In genomic region chr7:130440527-130441365, GRCh38 we compare ENCODE assay signal across 8 cellular contexts. TPM values are rescaled to one million over a fixed set of nuclear protein-coding genes. Genes with fewer than 3 reads are reported as not detected.
DNase-seq lines count a peak whose midpoint lies in the region; ATAC-seq, FAIRE-seq and TF ChIP-seq lines count a peak whose summit lies in the region.

TSS of gene CEP41 (minus strand) at chr7:130441016. CDS start at chr7:130440966, 50 bp downstream.

- H3K4me1 ChIP-seq in cardiac muscle cell (ENCODE audit: low read depth) = peaks cover 19% of the 10 kb centered on the region
- H3K4me1 ChIP-seq in parathyroid adenoma = peaks cover 10% of the 10 kb centered on the region
- H3K4me1 ChIP-seq in tibial nerve = peaks cover 0 to 25% (median 4%) of the 10 kb centered on the region in 4 donors

- ATAC-seq in HG02840 (IDR thresholded peaks at IDR 0.05; ENCODE audit: low FRiP score, unreplicated experiment) = peak; percentile 98

- H3K4me2 ChIP-seq in parathyroid adenoma (ENCODE audit: low read length) = peak within 1 kb of the TSS; percentile 89

- H3K36me3 ChIP-seq in cardiac muscle cell (no peaks in the 10 kb centered on the region), parathyroid adenoma (ENCODE audit: control insufficient read depth, insufficient read depth, low read length) (no peaks in the 10 kb centered on the region), tibial nerve (no peaks in the 10 kb centered on the region)

- peak; percentile 94 for FAIRE-seq in GM12892 (lab: Jason Lieb, UNC)

- no peak for TF ChIP-seq CTCF in cardiac muscle cell (IDR thresholded peaks at IDR 0.05; ENCODE audit: low read depth, low read length)
- TF ChIP-seq CTCF in parathyroid adenoma (IDR thresholded peaks at IDR 0.05) = no peak
- peak in 1 of 5 experiments; percentile 39 for TF ChIP-seq CTCF in tibial nerve (IDR thresholded peaks at IDR 0.05)

- H3K9me3 ChIP-seq in cardiac muscle cell (ENCODE audit: low read depth) = no peaks in the 10 kb centered on the region
- no peaks in the 10 kb centered on the region for H3K9me3 ChIP-seq in parathyroid adenoma (ENCODE audit: control insufficient read depth, low read length)
- H3K9me3 ChIP-seq in tibial nerve = no peaks in the 10 kb centered on the region

- H2AFZ ChIP-seq in parathyroid adenoma = peak within 1 kb of the TSS; percentile 98

- H3K27ac ChIP-seq in adipose tissue (ENCODE audit: low read depth, low read length) (peak within 1 kb of the TSS; percentile 17), cardiac muscle cell (peak within 1 kb of the TSS; percentile 80), parathyroid adenoma (peak within 1 kb of the TSS; percentile 91), tibial nerve (peak within 1 kb of the TSS; percentile 67 to 94 (median 88))

- peak; percentile 54; the same call in 1 of the 2 replicates for TF ChIP-seq POLR2A in GM12892 (IDR thresholded peaks at IDR 0.05; ENCODE audit: low read depth, low read length)
- no peak for TF ChIP-seq POLR2A in tibial nerve (IDR thresholded peaks at IDR 0.05)

- DNase-seq in GM12892 (ENCODE audit: insufficient read length) (peak; percentile 93), NCI-H1436 treated with DMSO at 0.1 percent for 48 hours (lab: John Stamatoyannopoulos, UW) (peak; percentile 93), T follicular helper cell (ENCODE audit: low read depth) (peak; percentile 81), cardiac muscle cell (ENCODE audit: low read depth in 1 of 2, low spot score in 1 of 2) (peak; percentile 99), tibial nerve (ENCODE audit: low spot score in 2 of 2) (peak; percentile 94)

- TF ChIP-seq EP300 in tibial nerve (IDR thresholded peaks at IDR 0.05) = peak; percentile 26 to 71

- H3K27me3 ChIP-seq in cardiac muscle cell = no peaks in the 10 kb centered on the region
- no peaks in the 10 kb centered on the region for H3K27me3 ChIP-seq in parathyroid adenoma (ENCODE audit: control insufficient read depth, insufficient read depth, low read length)
- no peaks in the 10 kb centered on the region for H3K27me3 ChIP-seq in tibial nerve

- H3K4me3 ChIP-seq in cardiac muscle cell (peak within 1 kb of the TSS; percentile 54), parathyroid adenoma (ENCODE audit: low read depth, low read length) (peak within 1 kb of the TSS; percentile 83), tibial nerve (peak within 1 kb of the TSS; percentile 68 to 85 (median 78))

- WGBS in adipose tissue, 3 donors = 3 to 4% (median 3%) methylated on average over 60 to 61 of the region's 61 CpGs
- 5 to 6% methylated on average over 55 to 61 of the region's 61 CpGs for WGBS in tibial nerve, 2 donors

- H3K79me2 ChIP-seq in parathyroid adenoma = no peaks in the 10 kb centered on the region

- no peak within 1 kb of the TSS for H3K9ac ChIP-seq in parathyroid adenoma

RNA-seq across cellular contexts. Expression of gene CEP41, which starts in this region (rescaled TPM):
- 13.3 TPM for polyA plus RNA-seq in GM12892 (2012; ENCODE audit: missing spikeins)
- 1 to 10 TPM; 4.0 to 6.2 (median 5.6) TPM for polyA plus RNA-seq in adipose tissue
- 8.0 and 10.7 TPM in 2 replicates for total RNA-seq in cardiac muscle cell
- polyA plus RNA-seq in cardiac muscle cell = 27.4 and 48.8 TPM in 2 replicates
- total RNA-seq in tibial nerve = 1 to 10 TPM; 4.4 to 9.6 (median 5.3) TPM

Comparison
In these comparisons a context has a peak if more than half of its experiments do, and no peak if none do; other contexts are left out.
1. Peak in every context shown above with its lines: DNase-seq, ATAC-seq, H3K4me3 ChIP-seq and H3K27ac ChIP-seq.
2. H3K27ac ChIP-seq: peak in every context shown above with its lines; median percentile 91 in parathyroid adenoma; 88 in tibial nerve; 80 in cardiac muscle cell; 17 in adipose tissue.